8 cellular contexts compared by ENCODE assay signal in the genomic region with DNA sequence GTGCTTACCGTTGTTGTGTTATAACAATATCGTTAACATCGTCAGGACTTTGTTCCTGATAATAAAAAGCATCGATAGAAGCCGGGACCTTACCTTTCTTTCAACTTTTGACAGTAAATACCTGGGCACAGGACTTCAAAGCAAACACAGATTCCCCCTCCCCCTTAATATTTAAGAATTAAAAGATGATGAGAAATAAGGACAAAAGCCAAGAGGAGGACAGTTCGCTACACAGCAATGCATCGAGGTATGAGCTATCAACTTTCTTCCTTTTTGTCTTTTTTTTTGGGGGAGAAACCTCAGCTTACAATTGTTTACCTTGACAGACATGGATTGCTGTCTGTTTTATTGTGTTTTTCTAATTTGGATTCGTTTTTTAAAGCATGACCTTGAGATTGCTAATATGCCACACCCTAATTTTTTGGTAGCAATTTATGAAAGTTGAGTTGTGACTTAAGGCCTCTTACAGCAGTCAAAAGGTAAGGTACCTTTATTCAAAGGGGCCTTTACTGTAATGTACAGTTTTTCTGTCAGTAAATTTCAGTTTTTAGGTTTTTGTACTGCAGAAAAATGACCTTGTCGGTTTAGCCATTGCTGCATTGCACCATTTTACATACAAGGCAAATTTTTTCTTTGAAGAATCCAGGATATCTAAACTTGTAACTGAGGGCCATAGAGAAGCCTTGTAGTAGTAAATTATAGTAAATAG. TPM values are rescaled to one million over a fixed set of nuclear protein-coding genes. Genes with fewer than 3 reads are reported as not detected.
DNase-seq lines count a peak whose midpoint lies in the region; FAIRE-seq and TF ChIP-seq lines count a peak whose summit lies in the region.

No MANE protein-coding gene starts in this region.

- CTCF ChIA-PET in OCI-LY7 (lab: Charles Lee; ENCODE audit: unreplicated experiment) = no interaction called here

- intact Hi-C loops in OCI-LY7 (cut with micrococcal nuclease; ENCODE audit: unreplicated experiment) = no loop called here

- peaks cover 96% of the 10 kb centered on the region for H3K79me2 ChIP-seq in OCI-LY7 (ENCODE audit: insufficient read depth, low read depth, low read length)

- H3K9ac ChIP-seq in endocrine pancreas (ENCODE audit: control insufficient read depth, insufficient read depth, low read length) = peak overlapping the region; percentile 66
- H3K9ac ChIP-seq in neuronal stem cell (ENCODE audit: low read depth, low read length, poor library complexity) = no peak overlapping the region

- no peak overlapping the region for H3K23ac ChIP-seq in neuronal stem cell (ENCODE audit: low read depth, low read length, poor library complexity)

- H3K36me3 ChIP-seq in OCI-LY7 (ENCODE audit: insufficient read depth, low read length) = peaks cover 80% of the 10 kb centered on the region
- H3K36me3 ChIP-seq in endocrine pancreas (ENCODE audit: control insufficient read depth, insufficient read depth, low read length) = peaks cover 6% of the 10 kb centered on the region
- H3K36me3 ChIP-seq in neuronal stem cell (replicated peaks in 1 of 2; ENCODE audit: control insufficient read depth in 2 of 2, insufficient read depth in 2 of 2, low read length in 2 of 2) = peaks cover 4 to 78% of the 10 kb centered on the region in 2 donors

- no peak overlapping the region for H3K4ac ChIP-seq in neuronal stem cell (ENCODE audit: low read length)

- TF ChIP-seq POLR2A in GM12891 (IDR thresholded peaks at IDR 0.05; ENCODE audit: low read depth, low read length) = no peak

- H3K4me3 ChIP-seq in OCI-LY7 (ENCODE audit: low read depth, low read length, poor library complexity, severe bottlenecking) (peak overlapping the region; percentile 92), endocrine pancreas (ENCODE audit: control insufficient read depth, insufficient read depth, low read length) (peak overlapping the region; percentile 100), neuronal stem cell (ENCODE audit: low read length in 2 of 2) (peak overlapping the region; percentile 74 to 75)

- H3K4me2 ChIP-seq in OCI-LY7 (ENCODE audit: low read length) (peak overlapping the region; percentile 90), neuronal stem cell (ENCODE audit: insufficient read depth, low read length, poor library complexity, severe bottlenecking) (peak overlapping the region; percentile 33)

- H3K14ac ChIP-seq in neuronal stem cell (ENCODE audit: low read length) = no peak overlapping the region

- H2BK15ac ChIP-seq in neuronal stem cell (ENCODE audit: low read length) = no peak overlapping the region

- no peak overlapping the region for H4K91ac ChIP-seq in neuronal stem cell (ENCODE audit: low read depth, low read length, poor library complexity)

- H2BK120ac ChIP-seq in neuronal stem cell (ENCODE audit: low read depth, low read length) = no peak overlapping the region

- DNase-seq in GM12891 (ENCODE audit: insufficient read length, low spot score) (no peak), OCI-LY7 (ENCODE audit: low spot score) (peak; percentile 67), neuronal stem cell (ENCODE audit: low spot score) (no peak), NCI-H1436 (lab: John Stamatoyannopoulos, UW) (no peak), cerebellar nuclear complex (lab: John Stamatoyannopoulos, UW) (no peak), GF-D8 (lab: John Stamatoyannopoulos, UW) (no peak), SHP77 (lab: John Stamatoyannopoulos, UW) (no peak)

- POLR2A ChIA-PET in OCI-LY7 (lab: Charles Lee) = interaction anchor here (0.6 to 10.3 kb wide), 14 partner anchors 8 to 99 kb away, joined by 3 to 147 read pairs (median 6); no protein-coding TSS in a partner anchor

- no peak overlapping the region for H2AFZ ChIP-seq in OCI-LY7 (ENCODE audit: low read length)
- H2AFZ ChIP-seq in neuronal stem cell (ENCODE audit: low read length) = no peak overlapping the region

- no peak for FAIRE-seq in GM12891 (lab: Jason Lieb, UNC)

- H3K27ac ChIP-seq in OCI-LY7 (ENCODE audit: low read depth, low read length, poor library complexity, severe bottlenecking) = peak overlapping the region; percentile 94
- no peak overlapping the region for H3K27ac ChIP-seq in neuronal stem cell (replicated peaks; ENCODE audit: low read length)

- H2BK5ac ChIP-seq in neuronal stem cell (ENCODE audit: low read length) = no peak overlapping the region

- WGBS in neuronal stem cell (ENCODE audit: extremely low coverage in 2 of 2, insufficient read length in 2 of 2, insufficient replicate concordance in 1 of 2), 2 donors = no CpG with 5 or more reads among the region's 9 CpGs

- H4K20me1 ChIP-seq in OCI-LY7 (ENCODE audit: insufficient read depth, low read length) = peaks cover 29% of the 10 kb centered on the region; the same call in 1 of the 2 replicates

- H2BK12ac ChIP-seq in neuronal stem cell (ENCODE audit: low read length) = no peak overlapping the region

- no peak overlapping the region for H4K8ac ChIP-seq in neuronal stem cell (ENCODE audit: low read depth, low read length)

- H3K9me2 ChIP-seq in OCI-LY7 (ENCODE audit: insufficient read depth, low read length) = no peaks in the 10 kb centered on the region

- H2AK5ac ChIP-seq in neuronal stem cell (ENCODE audit: low read depth, low read length) = no peak overlapping the region

- BruUV-seq in OCI-LY7 (replicated peaks; lab: Mats Ljungman, UMichigan) = TSS peak; percentile 72

- H3K18ac ChIP-seq in neuronal stem cell (ENCODE audit: low read length) = no peak overlapping the region

- no peaks in the 10 kb centered on the region for H3K27me3 ChIP-seq in endocrine pancreas (ENCODE audit: control insufficient read depth, insufficient read depth, low read length)
- no peaks in the 10 kb centered on the region for H3K27me3 ChIP-seq in neuronal stem cell (ENCODE audit: control insufficient read depth in 3 of 3, insufficient read depth in 3 of 3, low read depth in 1 of 3, low read length in 3 of 3)

- H3K9me3 ChIP-seq in OCI-LY7 (ENCODE audit: low read length) (peaks cover 25% of the 10 kb centered on the region; the same call in 1 of the 2 replicates), endocrine pancreas (ENCODE audit: control insufficient read depth, low read length) (no peaks in the 10 kb centered on the region), neuronal stem cell (replicated peaks in 1 of 2; ENCODE audit: control insufficient read depth in 2 of 2, insufficient read depth in 1 of 2, low read depth in 1 of 2, low read length in 2 of 2) (no peaks in the 10 kb centered on the region)

- H3K4me1 ChIP-seq in OCI-LY7 (ENCODE audit: insufficient read depth, low read length, poor library complexity, severe bottlenecking) = peaks cover 42% of the 10 kb centered on the region
- H3K4me1 ChIP-seq in endocrine pancreas (ENCODE audit: control insufficient read depth, insufficient read depth, low read length) = peaks cover 28% of the 10 kb centered on the region
- H3K4me1 ChIP-seq in neuronal stem cell (ENCODE audit: control insufficient read depth in 2 of 2, insufficient read depth in 1 of 2, low read depth in 1 of 2, low read length in 2 of 2) = peaks cover 3 to 20% of the 10 kb centered on the region in 2 donors

- no peak for TF ChIP-seq CTCF in OCI-LY7 (conservative IDR thresholded peaks at IDR 0.05; ENCODE audit: low read length)

- H3K79me1 ChIP-seq in neuronal stem cell (ENCODE audit: low read depth, low read length) = no peaks in the 10 kb centered on the region

TF ChIP-seq in GM12891, 5 proteins besides CTCF, POLR2A, EP300 and RAD21:
- TF ChIP-seq POLR2AphosphoS5 (IDR thresholded peaks at IDR 0.05; ENCODE audit: low read depth, low read length) (peak; percentile 36; the same call in 1 of the 2 replicates), POU2F2 (IDR thresholded peaks at IDR 0.05; ENCODE audit: low read depth, low read length) (no peak), PAX5 (IDR thresholded peaks at IDR 0.05; ENCODE audit: insufficient read depth, low read length, severe bottlenecking) (no peak), TAF1 (IDR thresholded peaks at IDR 0.05; ENCODE audit: low read depth, low read length) (no peak), SPI1 (IDR thresholded peaks at IDR 0.05; ENCODE audit: low read depth, low read length) (no peak)

RNA-seq across cellular contexts. Expression of a gene that starts 1.1 kb away (rescaled TPM):
- polyA plus RNA-seq in GM12891 (2012; ENCODE audit: low read depth, missing spikeins) = 45.4 TPM
- total RNA-seq in OCI-LY7 (2014; rRNA removed; shearing (Covaris generic)) = 133 and 169 TPM in 2 replicates
- 213 and 259 TPM in 2 replicates for total RNA-seq in OCI-LY7 (2022)
- 63.3 TPM for polyA plus RNA-seq in neuronal stem cell (2013, experiment 1 of 2)
- 62.8 TPM for polyA plus RNA-seq in neuronal stem cell (2013, experiment 2 of 2)
